ENCODE assay signal across 8 cellular contexts in the genomic region with DNA sequence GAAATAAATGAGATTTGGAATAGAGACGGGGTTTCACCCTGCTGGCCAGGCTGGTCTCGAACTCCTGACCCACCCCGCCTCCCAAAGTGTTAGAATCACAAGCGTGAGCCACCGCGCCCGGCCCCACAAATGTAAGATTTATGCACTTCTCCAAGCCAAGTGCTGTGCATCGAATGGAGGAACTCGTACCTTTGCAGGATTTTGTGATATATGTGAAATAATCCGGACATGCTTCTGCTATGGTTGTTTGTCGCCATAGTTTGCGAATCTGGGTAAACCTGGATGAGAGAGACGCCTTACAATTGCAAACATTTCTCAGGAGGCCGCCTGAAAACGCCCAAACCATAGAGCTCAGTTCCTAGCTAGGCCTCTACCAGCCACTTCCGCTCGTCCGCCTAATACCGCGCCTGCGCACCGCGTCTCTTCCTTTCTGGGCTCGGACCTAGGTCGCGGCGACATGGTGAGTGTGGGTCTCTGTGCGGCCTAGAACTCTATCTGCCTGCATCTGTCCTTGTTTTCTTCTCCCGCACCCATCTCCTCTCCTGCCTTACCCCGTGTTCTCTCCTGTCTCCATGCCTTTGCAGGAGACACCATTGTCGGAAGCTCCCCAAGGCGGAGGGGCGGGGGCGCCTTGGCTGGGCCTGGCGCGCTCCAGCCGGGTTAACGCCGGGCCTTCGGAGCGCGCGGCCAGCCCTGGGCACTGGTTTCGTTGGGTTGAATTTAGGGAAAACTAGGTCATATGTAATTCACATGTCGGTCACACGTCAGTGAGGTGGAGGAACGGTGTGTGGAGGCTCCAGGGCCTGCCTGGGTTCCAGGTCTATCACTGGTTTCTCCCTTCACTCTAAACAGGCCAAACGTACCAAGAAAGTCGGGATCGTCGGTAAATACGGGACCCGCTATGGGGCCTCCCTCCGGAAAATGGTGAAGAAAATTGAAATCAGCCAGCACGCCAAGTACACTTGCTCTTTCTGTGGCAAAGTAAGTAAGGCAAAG. TPM values are rescaled to one million over a fixed set of nuclear protein-coding genes. Genes with fewer than 3 reads are reported as not detected.
DNase-seq lines count a peak whose midpoint lies in the region; ATAC-seq and TF ChIP-seq lines count a peak whose summit lies in the region.

A gene (plus strand): TSS at position 427 of the 996 bp plus-strand sequence. CDS start 31 bp downstream, at position 458.

- ATAC-seq in GM21528 (IDR thresholded peaks at IDR 0.05; ENCODE audit: low FRiP score, unreplicated experiment) (peak; percentile 90), IMR-90 (ENCODE audit: low read depth) (peak; percentile 90)

- peak within 1 kb of the TSS; percentile 89 for H3K23ac ChIP-seq in IMR-90 (ENCODE audit: low read depth, low read length)

- peak within 1 kb of the TSS; percentile 87 for H2AFZ ChIP-seq in IMR-90 (replicated peaks; ENCODE audit: low read length, poor library complexity)

- H2AK9ac ChIP-seq in IMR-90 (replicated peaks; ENCODE audit: low read depth, low read length, poor library complexity) = peak within 1 kb of the TSS; percentile 93

- peak within 1 kb of the TSS; percentile 17; the same call in 2 of the 3 replicates for H2BK15ac ChIP-seq in IMR-90 (ENCODE audit: low read depth, low read length)

- peaks cover 40 to 74% of the 10 kb centered on the region in 2 experiments for H3K79me1 ChIP-seq in IMR-90 (ENCODE audit: low read depth in 1 of 2, low read length in 2 of 2)

- H4K5ac ChIP-seq in IMR-90 (ENCODE audit: low read depth, low read length) = peak within 1 kb of the TSS; percentile 89

- peaks cover 11% of the 10 kb centered on the region for H3K4me1 ChIP-seq in IMR-90 (ENCODE audit: control insufficient read depth, insufficient read depth, low read length)
- H3K4me1 ChIP-seq in mononuclear cell (ENCODE audit: insufficient read depth, low read length) = peaks cover 50% of the 10 kb centered on the region

- peaks cover 16% of the 10 kb centered on the region for H3K9me1 ChIP-seq in IMR-90 (ENCODE audit: insufficient read depth, low read length)

- TF ChIP-seq RAD21 in IMR-90 (IDR thresholded peaks at IDR 0.05; ENCODE audit: low read length) = no peak

- H2AK5ac ChIP-seq in IMR-90 (ENCODE audit: low read depth, low read length) = peak within 1 kb of the TSS; percentile 98

- peaks cover 34% of the 10 kb centered on the region for H3K36me3 ChIP-seq in IMR-90 (ENCODE audit: control insufficient read depth, insufficient read depth, low read length)

- H3K4ac ChIP-seq in IMR-90 (ENCODE audit: low read depth, low read length) = peak within 1 kb of the TSS; percentile 93

- dilution Hi-C loops in IMR-90 (cut with HindIII; ENCODE audit: low sequenced_read_pairs, unreplicated experiment) = no loop called here

- POLR2A ChIA-PET in IMR-90 (lab: Charles Lee; ENCODE audit: unreplicated experiment) = interaction anchor here (0.5 kb wide), 2 partner anchors 8 to 197 kb away, joined by 4 to 12 read pairs; no protein-coding TSS in a partner anchor

- H3K4me3 ChIP-seq in IMR-90 (ENCODE audit: insufficient read depth, low read depth, low read length) = peak within 1 kb of the TSS; percentile 92
- H3K4me3 ChIP-seq in epithelial cell of esophagus (ENCODE audit: low read length) = peak within 1 kb of the TSS; percentile 95
- H3K4me3 ChIP-seq in mononuclear cell (ENCODE audit: low read length) = peak within 1 kb of the TSS; percentile 85

- H3K4me2 ChIP-seq in IMR-90 (ENCODE audit: low read depth, low read length) = peak within 1 kb of the TSS; percentile 100

- H4K20me1 ChIP-seq in IMR-90 (ENCODE audit: insufficient read depth, low read length) = peaks cover 45% of the 10 kb centered on the region

- H2BK20ac ChIP-seq in IMR-90 (ENCODE audit: low read depth, low read length) = peak within 1 kb of the TSS; percentile 10; the same call in 1 of the 2 replicates

- H2BK5ac ChIP-seq in IMR-90 (ENCODE audit: low read depth, low read length, poor library complexity, severe bottlenecking) = peak within 1 kb of the TSS; percentile 85

- H4K91ac ChIP-seq in IMR-90 (ENCODE audit: insufficient read depth, low read depth, low read length) = peak within 1 kb of the TSS; percentile 84

- in situ Hi-C loops in IMR-90 (cut with MboI; ENCODE audit: low sequenced_read_pairs) = no loop called here

- H3K9ac ChIP-seq in IMR-90 (ENCODE audit: low read depth, low read length) = peak within 1 kb of the TSS; percentile 98

- TF ChIP-seq CTCF in IMR-90 (conservative IDR thresholded peaks at IDR 0.05; ENCODE audit: low read depth, low read length) (no peak), epithelial cell of esophagus (IDR thresholded peaks at IDR 0.05; ENCODE audit: insufficient read depth, low read depth, low read length, missing control alignments) (no peak)

- H4K8ac ChIP-seq in IMR-90 (ENCODE audit: low read depth in 2 of 2, low read length in 2 of 2) = peak within 1 kb of the TSS; percentile 74 to 93

- peak within 1 kb of the TSS; percentile 94 for H3K14ac ChIP-seq in IMR-90 (replicated peaks; ENCODE audit: low read depth, low read length)

- no CpG with 5 or more reads among the region's 55 CpGs for WGBS in IMR-90 (ENCODE audit: extremely low coverage in 2 of 2, insufficient read length in 1 of 2), 2 experiments

- intact Hi-C loops in IMR-90 (cut with micrococcal nuclease) = loop anchor here (2.0 kb wide), 3 partner anchors 126 to 388 kb away; a partner anchor contains a TSS

- H3K9me3 ChIP-seq in IMR-90 (ENCODE audit: control insufficient read depth, insufficient read depth, low read length) = no peaks in the 10 kb centered on the region
- no peaks in the 10 kb centered on the region for H3K9me3 ChIP-seq in mononuclear cell (ENCODE audit: low read depth, low read length)

- H3K27ac ChIP-seq in IMR-90 (ENCODE audit: insufficient read depth, low read length) = peak within 1 kb of the TSS; percentile 89

- no peaks in the 10 kb centered on the region for H3K27me3 ChIP-seq in IMR-90 (ENCODE audit: control insufficient read depth, insufficient read depth, low read length)
- H3K27me3 ChIP-seq in mononuclear cell (ENCODE audit: insufficient read depth, low read length) = no peaks in the 10 kb centered on the region

- TSS peak; percentile 64 for BruUV-seq in IMR-90 (replicated peaks; lab: Mats Ljungman, UMichigan)

- H2BK120ac ChIP-seq in IMR-90 (ENCODE audit: low read depth, low read length) = peak within 1 kb of the TSS; percentile 70

- peak; percentile 97 for TF ChIP-seq POLR2A in IMR-90 (IDR thresholded peaks at IDR 0.05; ENCODE audit: low read depth, low read length)

- CTCF ChIA-PET in IMR-90 (lab: Yijun Ruan, JAX) = no interaction called here

- H3K56ac ChIP-seq in IMR-90 (ENCODE audit: extremely low read depth, insufficient read depth, low read length) = peak within 1 kb of the TSS; percentile 97

- DNase-seq in DMS 273 (lab: John Stamatoyannopoulos, UW; ENCODE audit: unreplicated experiment) (peak; percentile 98), IMR-90 (peak; percentile 96), OCI-M1 (lab: John Stamatoyannopoulos, UW) (peak; percentile 96), activated T-cell treated with anti-CD3 and anti-CD28 coated beads for 24 hours (ENCODE audit: low read depth) (peak; percentile 86), epithelial cell of esophagus (ENCODE audit: low read depth) (peak; percentile 98)
- DNase-seq in stimulated activated CD8-positive, alpha-beta memory T cell treated with anti-CD3 and anti-CD28 coated beads, Interleukin-4, amount 100 ng/mL, for 1 hour (ENCODE audit: low read depth in 2 of 2, low spot score in 1 of 2) = peak; percentile 69 to 78

- H3K18ac ChIP-seq in IMR-90 (ENCODE audit: low read depth, low read length) = peak within 1 kb of the TSS; percentile 68

TF ChIP-seq in IMR-90, 13 proteins besides CTCF, POLR2A, EP300 and RAD21:
- TF ChIP-seq SMC3 (IDR thresholded peaks at IDR 0.05; ENCODE audit: low read depth, low read length) (0 out of 2 replicates have a peak, but pooled peaks have one; percentile 2), CHD1 (IDR thresholded peaks at IDR 0.05; ENCODE audit: low read depth, low read length) (peak; percentile 94; the same call in 1 of the 2 replicates), RCOR1 (IDR thresholded peaks at IDR 0.05; ENCODE audit: insufficient replicate concordance, low read length) (no peak), MXI1 (IDR thresholded peaks at IDR 0.05; ENCODE audit: borderline replicate concordance, low read depth, low read length) (peak; percentile 77), MAZ (IDR thresholded peaks at IDR 0.05; ENCODE audit: borderline replicate concordance, low read depth, low read length) (peak; percentile 68; the same call in 1 of the 2 replicates)

RNA-seq across cellular contexts. Expression of the gene that starts here (rescaled TPM):
- total RNA-seq in IMR-90 (2012; rRNA removed) (341 and 804 TPM in 2 replicates), mononuclear cell (1,276 TPM)
- 1,504 and 1,572 TPM in 2 replicates for polyA plus RNA-seq in IMR-90 (2012; rRNA removed)
- 2,705 and 5,319 TPM in 2 replicates for polyA plus RNA-seq in IMR-90 (2012; cell fraction: cytosol; rRNA removed)
- 530 and 1,168 TPM in 2 replicates for polyA plus RNA-seq in IMR-90 (2012; cell fraction: nucleus; rRNA removed; ENCODE audit: low replicate concordance)

Comparison
In these comparisons a context has a peak if more than half of its experiments do, and no peak if none do; other contexts are left out.
1. Peak in every context shown above with its lines: DNase-seq, ATAC-seq, H3K4me3 ChIP-seq and H3K27ac ChIP-seq.